Comparison of ENCODE assay signal across 8 cellular contexts in genomic region chr11:65135633-65136145, GRCh38.
A peak's percentile ranks its signal among the peaks of the same experiment; 100 is the strongest.
DNase-seq lines count a peak whose midpoint lies in the region; TF ChIP-seq lines count a peak whose summit lies in the region.

No MANE protein-coding gene starts in this region.

- TF ChIP-seq POLR2A in NB4 (IDR thresholded peaks at IDR 0.05; ENCODE audit: extremely low read depth, insufficient read length) = no peak

- H3K4me3 ChIP-seq in NB4 (ENCODE audit: low read depth, low read length) (peak overlapping the region; percentile 86), duodenal mucosa (ENCODE audit: low read depth in 1 of 2, low read length in 2 of 2) (peak overlapping the region; percentile 78 to 94)

- H3K27me3 ChIP-seq in duodenal mucosa (ENCODE audit: control insufficient read depth in 1 of 2, insufficient read depth in 2 of 2, low read length in 2 of 2) = no peaks in the 10 kb centered on the region

- peak overlapping the region; percentile 99 for H3K4me3 Mint-ChIP-seq in nephron progenitor cell

- TF ChIP-seq CTCF in C4-2B (conservative IDR thresholded peaks at IDR 0.05) (no peak), NB4 (IDR thresholded peaks at IDR 0.05; ENCODE audit: low read depth, low read length) (no peak), nephron progenitor cell (IDR thresholded peaks at IDR 0.05) (no peak)

- peak overlapping the region; percentile 85 to 99 for H3K9ac ChIP-seq in duodenal mucosa (ENCODE audit: low read depth in 1 of 2, low read length in 2 of 2)

- H3K9me3 ChIP-seq in duodenal mucosa (ENCODE audit: control insufficient read depth in 1 of 2, low read length in 2 of 2) = no peaks in the 10 kb centered on the region

- H3K27ac ChIP-seq in C4-2B (peak overlapping the region; percentile 96), duodenal mucosa (ENCODE audit: low read depth, low read length) (peak overlapping the region; percentile 97)

- H3K4me1 ChIP-seq in duodenal mucosa (ENCODE audit: control insufficient read depth in 1 of 2, insufficient read depth in 2 of 2, low read length in 2 of 2) = peaks cover 31 to 46% of the 10 kb centered on the region in 2 donors

- peaks cover 42% of the 10 kb centered on the region for H3K4me1 Mint-ChIP-seq in nephron progenitor cell

- H3K36me3 Mint-ChIP-seq in nephron progenitor cell (ENCODE audit: low read depth) = peaks cover 7% of the 10 kb centered on the region

- H3K27ac Mint-ChIP-seq in nephron progenitor cell = peak overlapping the region; percentile 100

- peaks cover 32% of the 10 kb centered on the region for H3K27me3 Mint-ChIP-seq in nephron progenitor cell (ENCODE audit: low read depth, poor library complexity)

- DNase-seq in NB4 (ENCODE audit: low read depth) = no peak
- no peak for DNase-seq in nephron progenitor cell
- no peak for DNase-seq in AML-193 (lab: John Stamatoyannopoulos, UW)
- no peak for DNase-seq in DMS153 treated with DMSO at 0.1 percent for 48 hours (lab: John Stamatoyannopoulos, UW; ENCODE audit: unreplicated experiment)
- no peak for DNase-seq in NCI-H2081 treated with DMSO at 0.1 percent for 48 hours (lab: John Stamatoyannopoulos, UW)
- no peak for DNase-seq in dedifferentiated amniotic fluid mesenchymal stem cell (ENCODE audit: extremely low spot score)

- H3K36me3 ChIP-seq in duodenal mucosa (ENCODE audit: control insufficient read depth in 1 of 2, insufficient read depth in 2 of 2, low read length in 2 of 2) = peaks cover 19 to 24% of the 10 kb centered on the region in 2 donors

- peaks cover 3% of the 10 kb centered on the region for H3K9me3 Mint-ChIP-seq in nephron progenitor cell
